1 cellular context compared by ENCODE assay signal in the genomic region with DNA sequence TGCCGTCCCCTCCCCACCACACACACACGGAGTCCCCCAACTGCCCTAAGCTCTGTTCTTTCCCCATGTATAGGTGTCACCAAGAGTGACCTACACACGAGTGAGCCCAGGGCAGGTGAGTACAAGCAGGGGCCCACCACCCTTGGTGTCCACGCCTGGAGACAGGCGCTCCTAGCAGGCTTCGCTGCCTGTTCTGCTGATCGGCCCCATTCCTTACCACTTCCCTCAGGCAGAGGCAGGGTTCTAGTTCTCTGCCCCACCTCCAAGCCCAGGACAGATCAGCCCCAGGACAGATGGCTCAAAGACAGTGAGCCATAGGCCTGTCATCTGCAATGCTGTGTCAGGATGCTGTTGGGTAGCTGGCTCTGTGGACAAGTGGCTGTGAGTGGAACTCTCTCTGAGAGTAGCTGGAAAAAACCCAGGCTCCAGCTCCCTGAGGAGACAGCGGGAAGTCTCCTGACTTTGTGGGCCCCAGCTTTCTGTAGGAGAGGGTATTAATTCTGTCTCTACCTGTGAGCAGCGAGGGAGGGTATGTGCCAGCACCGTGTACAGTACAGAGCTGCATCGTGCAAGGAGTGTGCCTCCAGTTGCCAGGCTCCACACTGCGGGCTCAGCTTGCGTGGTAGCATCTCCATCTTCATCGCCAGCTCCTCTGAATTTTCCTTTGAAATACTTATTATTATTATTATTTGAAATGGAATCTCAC.
TF ChIP-seq lines count a peak whose summit lies in the region.

No MANE protein-coding gene starts in this region.

TF ChIP-seq in HepG2, 621 proteins besides CTCF, POLR2A, EP300 and RAD21 (continues in another document):
- TF ChIP-seq ZNF430 (CRISPR knock-in tag; IDR thresholded peaks at IDR 0.05) (0 out of 2 replicates have a peak, but pooled peaks have one; percentile 38), ATF7-NPFF (CRISPR knock-in tag; IDR thresholded peaks at IDR 0.05; ENCODE audit: low read depth) (no peak), GTF2F1 (IDR thresholded peaks at IDR 0.05; ENCODE audit: low read length) (no peak), TEAD3 (CRISPR knock-in tag; optimal IDR thresholded peaks at IDR 0.05; ENCODE audit: borderline replicate concordance) (peak; percentile 7), ZNF501 (CRISPR knock-in tag; IDR thresholded peaks at IDR 0.05) (peak; percentile 58; the same call in 1 of the 2 replicates), REXO4 (CRISPR knock-in tag; IDR thresholded peaks at IDR 0.05; ENCODE audit: borderline replicate concordance) (no peak), MTF1 (CRISPR knock-in tag; IDR thresholded peaks at IDR 0.05) (no peak), POLR2AphosphoS2 (IDR thresholded peaks at IDR 0.05; ENCODE audit: low read depth, low read length) (no peak), ZNF205 (CRISPR knock-in tag; IDR thresholded peaks at IDR 0.05) (no peak), NR1H2 (CRISPR knock-in tag; IDR thresholded peaks at IDR 0.05; ENCODE audit: borderline replicate concordance, low read depth) (no peak), TFDP2 (CRISPR knock-in tag; IDR thresholded peaks at IDR 0.05) (no peak), CBX1 (IDR thresholded peaks at IDR 0.05; ENCODE audit: low read depth) (no peak), ZNF747 (CRISPR knock-in tag; IDR thresholded peaks at IDR 0.05; ENCODE audit: borderline replicate concordance) (peak; percentile 41; the same call in 1 of the 2 replicates), PHF5A (CRISPR knock-in tag; IDR thresholded peaks at IDR 0.05; ENCODE audit: low read depth, unreplicated experiment) (no peak), ZNF224 (CRISPR knock-in tag; IDR thresholded peaks at IDR 0.05) (no peak), MED13 (CRISPR knock-in tag; IDR thresholded peaks at IDR 0.05) (no peak), ZNF350 (CRISPR knock-in tag; IDR thresholded peaks at IDR 0.05; ENCODE audit: borderline replicate concordance, low read depth) (0 out of 2 replicates have a peak, but pooled peaks have one; percentile 15), ZNF670 (CRISPR knock-in tag; IDR thresholded peaks at IDR 0.05; ENCODE audit: borderline replicate concordance) (no peak), ZFP41 (CRISPR knock-in tag; IDR thresholded peaks at IDR 0.05; ENCODE audit: borderline replicate concordance) (no peak), ZBTB42 (CRISPR knock-in tag; IDR thresholded peaks at IDR 0.05) (no peak), FOXK2 (IDR thresholded peaks at IDR 0.05) (no peak), PBX2 (CRISPR knock-in tag; IDR thresholded peaks at IDR 0.05) (no peak), ZNF331 (CRISPR knock-in tag; IDR thresholded peaks at IDR 0.05) (no peak), ZNF879 (CRISPR knock-in tag; IDR thresholded peaks at IDR 0.05) (no peak), ZSCAN22 (CRISPR knock-in tag; IDR thresholded peaks at IDR 0.05) (no peak), THAP11 (CRISPR knock-in tag; IDR thresholded peaks at IDR 0.05) (0 out of 2 replicates have a peak, but pooled peaks have one; percentile 5), ZNF768 (CRISPR knock-in tag; IDR thresholded peaks at IDR 0.05) (no peak), HOXA5 (CRISPR knock-in tag; IDR thresholded peaks at IDR 0.05) (no peak), ZNF557 (CRISPR knock-in tag; IDR thresholded peaks at IDR 0.05) (no peak), RBAK (CRISPR knock-in tag; IDR thresholded peaks at IDR 0.05) (no peak), NKX3-1 (CRISPR knock-in tag; IDR thresholded peaks at IDR 0.05) (no peak), PRDM15 (CRISPR knock-in tag; IDR thresholded peaks at IDR 0.05) (no peak), ZNF782 (CRISPR knock-in tag; IDR thresholded peaks at IDR 0.05; ENCODE audit: borderline replicate concordance) (no peak)
- TF ChIP-seq, protein P1, sequence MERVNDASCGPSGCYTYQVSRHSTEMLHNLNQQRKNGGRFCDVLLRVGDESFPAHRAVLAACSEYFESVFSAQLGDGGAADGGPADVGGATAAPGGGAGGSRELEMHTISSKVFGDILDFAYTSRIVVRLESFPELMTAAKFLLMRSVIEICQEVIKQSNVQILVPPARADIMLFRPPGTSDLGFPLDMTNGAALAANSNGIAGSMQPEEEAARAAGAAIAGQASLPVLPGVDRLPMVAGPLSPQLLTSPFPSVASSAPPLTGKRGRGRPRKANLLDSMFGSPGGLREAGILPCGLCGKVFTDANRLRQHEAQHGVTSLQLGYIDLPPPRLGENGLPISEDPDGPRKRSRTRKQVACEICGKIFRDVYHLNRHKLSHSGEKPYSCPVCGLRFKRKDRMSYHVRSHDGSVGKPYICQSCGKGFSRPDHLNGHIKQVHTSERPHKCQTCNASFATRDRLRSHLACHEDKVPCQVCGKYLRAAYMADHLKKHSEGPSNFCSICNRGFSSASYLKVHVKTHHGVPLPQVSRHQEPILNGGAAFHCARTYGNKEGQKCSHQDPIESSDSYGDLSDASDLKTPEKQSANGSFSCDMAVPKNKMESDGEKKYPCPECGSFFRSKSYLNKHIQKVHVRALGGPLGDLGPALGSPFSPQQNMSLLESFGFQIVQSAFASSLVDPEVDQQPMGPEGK (CRISPR knock-in tag; IDR thresholded peaks at IDR 0.05) = peak; percentile 4; the same call in 1 of the 2 replicates
- TF ChIP-seq, protein P2, sequence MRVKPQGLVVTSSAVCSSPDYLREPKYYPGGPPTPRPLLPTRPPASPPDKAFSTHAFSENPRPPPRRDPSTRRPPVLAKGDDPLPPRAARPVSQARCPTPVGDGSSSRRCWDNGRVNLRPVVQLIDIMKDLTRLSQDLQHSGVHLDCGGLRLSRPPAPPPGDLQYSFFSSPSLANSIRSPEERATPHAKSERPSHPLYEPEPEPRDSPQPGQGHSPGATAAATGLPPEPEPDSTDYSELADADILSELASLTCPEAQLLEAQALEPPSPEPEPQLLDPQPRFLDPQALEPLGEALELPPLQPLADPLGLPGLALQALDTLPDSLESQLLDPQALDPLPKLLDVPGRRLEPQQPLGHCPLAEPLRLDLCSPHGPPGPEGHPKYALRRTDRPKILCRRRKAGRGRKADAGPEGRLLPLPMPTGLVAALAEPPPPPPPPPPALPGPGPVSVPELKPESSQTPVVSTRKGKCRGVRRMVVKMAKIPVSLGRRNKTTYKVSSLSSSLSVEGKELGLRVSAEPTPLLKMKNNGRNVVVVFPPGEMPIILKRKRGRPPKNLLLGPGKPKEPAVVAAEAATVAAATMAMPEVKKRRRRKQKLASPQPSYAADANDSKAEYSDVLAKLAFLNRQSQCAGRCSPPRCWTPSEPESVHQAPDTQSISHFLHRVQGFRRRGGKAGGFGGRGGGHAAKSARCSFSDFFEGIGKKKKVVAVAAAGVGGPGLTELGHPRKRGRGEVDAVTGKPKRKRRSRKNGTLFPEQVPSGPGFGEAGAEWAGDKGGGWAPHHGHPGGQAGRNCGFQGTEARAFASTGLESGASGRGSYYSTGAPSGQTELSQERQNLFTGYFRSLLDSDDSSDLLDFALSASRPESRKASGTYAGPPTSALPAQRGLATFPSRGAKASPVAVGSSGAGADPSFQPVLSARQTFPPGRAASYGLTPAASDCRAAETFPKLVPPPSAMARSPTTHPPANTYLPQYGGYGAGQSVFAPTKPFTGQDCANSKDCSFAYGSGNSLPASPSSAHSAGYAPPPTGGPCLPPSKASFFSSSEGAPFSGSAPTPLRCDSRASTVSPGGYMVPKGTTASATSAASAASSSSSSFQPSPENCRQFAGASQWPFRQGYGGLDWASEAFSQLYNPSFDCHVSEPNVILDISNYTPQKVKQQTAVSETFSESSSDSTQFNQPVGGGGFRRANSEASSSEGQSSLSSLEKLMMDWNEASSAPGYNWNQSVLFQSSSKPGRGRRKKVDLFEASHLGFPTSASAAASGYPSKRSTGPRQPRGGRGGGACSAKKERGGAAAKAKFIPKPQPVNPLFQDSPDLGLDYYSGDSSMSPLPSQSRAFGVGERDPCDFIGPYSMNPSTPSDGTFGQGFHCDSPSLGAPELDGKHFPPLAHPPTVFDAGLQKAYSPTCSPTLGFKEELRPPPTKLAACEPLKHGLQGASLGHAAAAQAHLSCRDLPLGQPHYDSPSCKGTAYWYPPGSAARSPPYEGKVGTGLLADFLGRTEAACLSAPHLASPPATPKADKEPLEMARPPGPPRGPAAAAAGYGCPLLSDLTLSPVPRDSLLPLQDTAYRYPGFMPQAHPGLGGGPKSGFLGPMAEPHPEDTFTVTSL (CRISPR knock-in tag; IDR thresholded peaks at IDR 0.05; ENCODE audit: borderline replicate concordance) = no peak
- TF ChIP-seq, protein P3, sequence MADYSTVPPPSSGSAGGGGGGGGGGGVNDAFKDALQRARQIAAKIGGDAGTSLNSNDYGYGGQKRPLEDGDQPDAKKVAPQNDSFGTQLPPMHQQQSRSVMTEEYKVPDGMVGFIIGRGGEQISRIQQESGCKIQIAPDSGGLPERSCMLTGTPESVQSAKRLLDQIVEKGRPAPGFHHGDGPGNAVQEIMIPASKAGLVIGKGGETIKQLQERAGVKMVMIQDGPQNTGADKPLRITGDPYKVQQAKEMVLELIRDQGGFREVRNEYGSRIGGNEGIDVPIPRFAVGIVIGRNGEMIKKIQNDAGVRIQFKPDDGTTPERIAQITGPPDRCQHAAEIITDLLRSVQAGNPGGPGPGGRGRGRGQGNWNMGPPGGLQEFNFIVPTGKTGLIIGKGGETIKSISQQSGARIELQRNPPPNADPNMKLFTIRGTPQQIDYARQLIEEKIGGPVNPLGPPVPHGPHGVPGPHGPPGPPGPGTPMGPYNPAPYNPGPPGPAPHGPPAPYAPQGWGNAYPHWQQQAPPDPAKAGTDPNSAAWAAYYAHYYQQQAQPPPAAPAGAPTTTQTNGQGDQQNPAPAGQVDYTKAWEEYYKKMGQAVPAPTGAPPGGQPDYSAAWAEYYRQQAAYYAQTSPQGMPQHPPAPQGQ (CRISPR knock-in tag; IDR thresholded peaks at IDR 0.05; ENCODE audit: borderline replicate concordance) = no peak
- TF ChIP-seq, protein P4, sequence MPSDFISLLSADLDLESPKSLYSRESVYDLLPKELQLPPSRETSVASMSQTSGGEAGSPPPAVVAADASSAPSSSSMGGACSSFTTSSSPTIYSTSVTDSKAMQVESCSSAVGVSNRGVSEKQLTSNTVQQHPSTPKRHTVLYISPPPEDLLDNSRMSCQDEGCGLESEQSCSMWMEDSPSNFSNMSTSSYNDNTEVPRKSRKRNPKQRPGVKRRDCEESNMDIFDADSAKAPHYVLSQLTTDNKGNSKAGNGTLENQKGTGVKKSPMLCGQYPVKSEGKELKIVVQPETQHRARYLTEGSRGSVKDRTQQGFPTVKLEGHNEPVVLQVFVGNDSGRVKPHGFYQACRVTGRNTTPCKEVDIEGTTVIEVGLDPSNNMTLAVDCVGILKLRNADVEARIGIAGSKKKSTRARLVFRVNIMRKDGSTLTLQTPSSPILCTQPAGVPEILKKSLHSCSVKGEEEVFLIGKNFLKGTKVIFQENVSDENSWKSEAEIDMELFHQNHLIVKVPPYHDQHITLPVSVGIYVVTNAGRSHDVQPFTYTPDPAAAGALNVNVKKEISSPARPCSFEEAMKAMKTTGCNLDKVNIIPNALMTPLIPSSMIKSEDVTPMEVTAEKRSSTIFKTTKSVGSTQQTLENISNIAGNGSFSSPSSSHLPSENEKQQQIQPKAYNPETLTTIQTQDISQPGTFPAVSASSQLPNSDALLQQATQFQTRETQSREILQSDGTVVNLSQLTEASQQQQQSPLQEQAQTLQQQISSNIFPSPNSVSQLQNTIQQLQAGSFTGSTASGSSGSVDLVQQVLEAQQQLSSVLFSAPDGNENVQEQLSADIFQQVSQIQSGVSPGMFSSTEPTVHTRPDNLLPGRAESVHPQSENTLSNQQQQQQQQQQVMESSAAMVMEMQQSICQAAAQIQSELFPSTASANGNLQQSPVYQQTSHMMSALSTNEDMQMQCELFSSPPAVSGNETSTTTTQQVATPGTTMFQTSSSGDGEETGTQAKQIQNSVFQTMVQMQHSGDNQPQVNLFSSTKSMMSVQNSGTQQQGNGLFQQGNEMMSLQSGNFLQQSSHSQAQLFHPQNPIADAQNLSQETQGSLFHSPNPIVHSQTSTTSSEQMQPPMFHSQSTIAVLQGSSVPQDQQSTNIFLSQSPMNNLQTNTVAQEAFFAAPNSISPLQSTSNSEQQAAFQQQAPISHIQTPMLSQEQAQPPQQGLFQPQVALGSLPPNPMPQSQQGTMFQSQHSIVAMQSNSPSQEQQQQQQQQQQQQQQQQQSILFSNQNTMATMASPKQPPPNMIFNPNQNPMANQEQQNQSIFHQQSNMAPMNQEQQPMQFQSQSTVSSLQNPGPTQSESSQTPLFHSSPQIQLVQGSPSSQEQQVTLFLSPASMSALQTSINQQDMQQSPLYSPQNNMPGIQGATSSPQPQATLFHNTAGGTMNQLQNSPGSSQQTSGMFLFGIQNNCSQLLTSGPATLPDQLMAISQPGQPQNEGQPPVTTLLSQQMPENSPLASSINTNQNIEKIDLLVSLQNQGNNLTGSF (CRISPR knock-in tag; IDR thresholded peaks at IDR 0.05) = 0 out of 2 replicates have a peak, but pooled peaks have one; percentile 7
